14 cellular contexts compared by ENCODE assay signal in genomic region chr17:65537845-65538678, GRCh38. TPM values are rescaled to one million over a fixed set of nuclear protein-coding genes. Genes with fewer than 3 reads are reported as not detected.
DNase-seq lines count a peak whose midpoint lies in the region; ATAC-seq and TF ChIP-seq lines count a peak whose summit lies in the region.
"Had no signal": no experiment of that assay in that cellular context is flagged by ENCODE, and none has a peak within 500 bp of the region (broad histone marks: within the 10 kb centered on the region; RNA-seq: fewer than 3 reads in every experiment).

No MANE protein-coding gene starts in this region.

- TF ChIP-seq CTCF in dorsolateral prefrontal cortex (IDR thresholded peaks at IDR 0.05 in 54 of 56, conservative IDR thresholded peaks at IDR 0.05 in 2 of 56; ENCODE audit: low read depth in 1 of 56, partially characterized antibody in 56 of 56) (no peak), neural progenitor cell (IDR thresholded peaks at IDR 0.05) (no peak)

- no peak overlapping the region for H3K4me2 ChIP-seq in neural progenitor cell

- ATAC-seq in activated CD8-positive, alpha-beta T cell treated with anti-CD3 and anti-CD28 coated beads, Interleukin-2, amount 10 ng/mL, durations not matched to agents 7 days and 5 days, result no peak

- H3K27me3 Mint-ChIP-seq in activated CD8-positive, alpha-beta T cell treated with anti-CD3 and anti-CD28 coated beads, Interleukin-2, amount 10 ng/mL, durations not matched to agents 7 days and 5 days (ENCODE audit: low read depth), result peaks cover 2% of the 10 kb centered on the region
- peaks cover 9% of the 10 kb centered on the region for H3K27me3 Mint-ChIP-seq in neural progenitor cell (ENCODE audit: insufficient read depth, low read depth)

- H3K4me3 Mint-ChIP-seq in activated CD8-positive, alpha-beta T cell treated with anti-CD3 and anti-CD28 coated beads, Interleukin-2, amount 10 ng/mL, durations not matched to agents 7 days and 5 days, result peak overlapping the region; percentile 18
- no peak overlapping the region for H3K4me3 Mint-ChIP-seq in neural progenitor cell
- H3K4me3 Mint-ChIP-seq: CD14-positive monocyte had no signal

- CTCF ChIA-PET in activated CD8-positive, alpha-beta T cell treated with anti-CD3 and anti-CD28 coated beads, Interleukin-2, amount 10 ng/mL, durations not matched to agents 7 days and 5 days (lab: Charles Lee), result interaction anchor here (0.6 to 0.8 kb wide), 2 partner anchors 19 to 451 kb away, joined by 3 read pairs; no protein-coding TSS in a partner anchor

- H3K36me3 ChIP-seq in H7 (replicated peaks; ENCODE audit: control insufficient read depth, insufficient read depth, low read length) (peaks cover 41% of the 10 kb centered on the region), neural progenitor cell (peaks cover 7% of the 10 kb centered on the region)

- POLR2A ChIA-PET in activated CD8-positive, alpha-beta T cell treated with anti-CD3 and anti-CD28 coated beads, Interleukin-2, amount 10 ng/mL, durations not matched to agents 7 days and 5 days (lab: Charles Lee), result no interaction called here

- no peak overlapping the region for H3K27ac Mint-ChIP-seq in activated CD8-positive, alpha-beta T cell treated with anti-CD3 and anti-CD28 coated beads, Interleukin-2, amount 10 ng/mL, durations not matched to agents 7 days and 5 days
- no peak overlapping the region for H3K27ac Mint-ChIP-seq in neural progenitor cell

- peaks cover 74% of the 10 kb centered on the region for H4K20me1 ChIP-seq in neural progenitor cell (ENCODE audit: low read depth)

- H3K27ac ChIP-seq in dorsolateral prefrontal cortex (peak overlapping the region in 49 of 59 donors; percentile 9 to 84 (median 68)), neural progenitor cell (no peak overlapping the region)
- H3K27ac ChIP-seq: SJSA1, suprapubic skin had no signal

- peaks cover 5% of the 10 kb centered on the region for H3K4me1 Mint-ChIP-seq in activated CD8-positive, alpha-beta T cell treated with anti-CD3 and anti-CD28 coated beads, Interleukin-2, amount 10 ng/mL, durations not matched to agents 7 days and 5 days (ENCODE audit: low read depth)
- peaks cover 85% of the 10 kb centered on the region for H3K4me1 Mint-ChIP-seq in neural progenitor cell
- H3K4me1 Mint-ChIP-seq: CD14-positive monocyte had no signal

- intact Hi-C loops in dorsolateral prefrontal cortex (cut with DNase I), result no loop called here

- peaks cover 30% of the 10 kb centered on the region for H3K79me2 ChIP-seq in neural progenitor cell (ENCODE audit: low read depth)

- peaks cover 21% of the 10 kb centered on the region for H3F3A ChIP-seq in neural progenitor cell (ENCODE audit: low read depth)

- H3K4me3 ChIP-seq in H7 (ENCODE audit: insufficient read depth, low read depth, low read length) (no peak overlapping the region), dorsolateral prefrontal cortex (peak overlapping the region in 50 of 59 donors; percentile 8 to 57 (median 40)), neural progenitor cell (no peak overlapping the region)
- H3K4me3 ChIP-seq: SJSA1, suprapubic skin had no signal

- no peaks in the 10 kb centered on the region for H3K27me3 ChIP-seq in H7 (ENCODE audit: control insufficient read depth, insufficient read depth, low read length)
- no peaks in the 10 kb centered on the region for H3K27me3 ChIP-seq in dorsolateral prefrontal cortex
- H3K27me3 ChIP-seq in neural progenitor cell, result no peaks in the 10 kb centered on the region
- H3K27me3 ChIP-seq: SJSA1, suprapubic skin had no signal

- H2AFZ ChIP-seq in neural progenitor cell (replicated peaks), result no peak overlapping the region

- DNase-seq in H7 (peak; percentile 44), dorsolateral prefrontal cortex (no peak), NCI-H524 treated with DMSO at 0.1 percent for 48 hours (lab: John Stamatoyannopoulos, UW) (no peak), Kasumi-1 (lab: John Stamatoyannopoulos, UW) (no peak), DMS 273 (lab: John Stamatoyannopoulos, UW; ENCODE audit: unreplicated experiment) (no peak), neural progenitor cell (ENCODE audit: low spot score) (no peak)
- DNase-seq in activated CD8-positive, alpha-beta T cell treated with anti-CD3 and anti-CD28 coated beads, Interleukin-2, amount 10 ng/mL, durations not matched to agents 7 days and 5 days, result no peak
- DNase-seq in stimulated activated CD4-positive, alpha-beta T cell treated with anti-CD3 and anti-CD28 coated beads, Interleukin-2, amount 100 ng/mL, for 24 hours, result peak; percentile 60 to 63
- DNase-seq: foreskin fibroblast, NCI-H1092, NCI-H69 had no signal

- no peaks in the 10 kb centered on the region for H3K9me3 ChIP-seq in neural progenitor cell (ENCODE audit: low read depth)
- H3K9me3 ChIP-seq: SJSA1, suprapubic skin had no signal

- no peaks in the 10 kb centered on the region for H3K36me3 Mint-ChIP-seq in activated CD8-positive, alpha-beta T cell treated with anti-CD3 and anti-CD28 coated beads, Interleukin-2, amount 10 ng/mL, durations not matched to agents 7 days and 5 days (ENCODE audit: low read depth)
- H3K36me3 Mint-ChIP-seq in neural progenitor cell, result peaks cover 59% of the 10 kb centered on the region
- H3K36me3 Mint-ChIP-seq: CD14-positive monocyte had no signal

- H3K4me1 ChIP-seq in neural progenitor cell, result peaks cover 19% of the 10 kb centered on the region

- H3K9me3 Mint-ChIP-seq in activated CD8-positive, alpha-beta T cell treated with anti-CD3 and anti-CD28 coated beads, Interleukin-2, amount 10 ng/mL, durations not matched to agents 7 days and 5 days (ENCODE audit: insufficient read depth), result no peaks in the 10 kb centered on the region
- H3K9me3 Mint-ChIP-seq in neural progenitor cell, result no peaks in the 10 kb centered on the region

- no peak overlapping the region for H3K9ac ChIP-seq in neural progenitor cell

RNA-seq across cellular contexts. Expression of gene AXIN2, which starts 23.4 kb away (rescaled TPM):
- 34.8 and 36.1 TPM in 2 replicates for total RNA-seq in H7 (2014; rRNA removed; shearing (Covaris generic))
- total RNA-seq in activated CD8-positive, alpha-beta T cell treated with anti-CD3 and anti-CD28 coated beads, Interleukin-2, amount 10 ng/mL, durations not matched to agents 7 days and 5 days, result 1 to 10 TPM; 4.7 to 5.3 TPM
- total RNA-seq in dorsolateral prefrontal cortex (10 to 100 TPM; 15.2 to 39.9 (median 25.9) TPM), neural progenitor cell (ENCODE audit: low replicate concordance) (21.8 and 22.0 TPM in 2 replicates)

Comparison
In these comparisons a context has a peak if more than half of its experiments do, and no peak if none do; other contexts are left out.
1. DNase-seq: peak in H7 (single experiment) and stimulated activated CD4-positive, alpha-beta T cell treated with anti-CD3 and anti-CD28 coated beads, Interleukin-2, amount 100 ng/mL, for 24 hours (2 of 2); none in activated CD8-positive, alpha-beta T cell treated with anti-CD3 and anti-CD28 coated beads, Interleukin-2, amount 10 ng/mL, durations not matched to agents 7 days and 5 days (single experiment), dorsolateral prefrontal cortex (0 of 10), NCI-H524 treated with DMSO at 0.1 percent for 48 hours (single experiment), Kasumi-1 (0 of 2), DMS 273 (single experiment) and neural progenitor cell (single experiment).
2. H3K4me3 ChIP-seq: peak in dorsolateral prefrontal cortex (50 of 59); none in H7 (single experiment) and neural progenitor cell (single experiment).